ENCODE assay signal across 7 cellular contexts in the genomic region with DNA sequence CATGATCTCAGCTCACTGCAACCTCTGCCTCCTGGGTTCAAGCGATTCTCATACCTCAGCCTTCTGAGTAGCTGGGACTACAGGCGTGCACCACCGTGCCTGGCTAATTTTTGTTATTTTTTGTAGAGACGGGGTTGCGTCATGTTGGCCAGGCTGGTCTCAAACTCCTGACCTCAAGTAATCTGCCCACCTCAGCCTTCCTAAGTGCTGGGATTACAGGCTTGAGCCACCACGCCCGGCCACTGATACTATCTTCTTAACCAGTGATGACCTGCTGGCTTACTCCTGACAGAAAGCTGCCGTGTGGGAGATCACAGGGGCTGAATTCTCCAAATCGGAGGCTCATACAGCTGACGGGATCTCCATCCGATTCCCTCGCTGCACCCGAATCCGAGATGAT. TPM values are rescaled to one million over a fixed set of nuclear protein-coding genes. Genes with fewer than 3 reads are reported as not detected.
DNase-seq lines count a peak whose midpoint lies in the region; ATAC-seq, FAIRE-seq and TF ChIP-seq lines count a peak whose summit lies in the region.
"Not testable (repeated sequence)": the region's sequence is repeated elsewhere in the genome, so short reads cannot be mapped to it uniquely, and the experiment has no call there.

No MANE protein-coding gene starts in this region.

- H4K20me1 ChIP-seq in K562 (replicated peaks; ENCODE audit: control insufficient read depth, insufficient read depth, low read length): not testable (repeated sequence)

- not testable (repeated sequence) for TF ChIP-seq RAD21 in K562 (CRISPR knock-in tag; conservative IDR thresholded peaks at IDR 0.05 in 1 of 2, IDR thresholded peaks at IDR 0.05 in 1 of 2)

- TF ChIP-seq POLR2A in K562 (conservative IDR thresholded peaks at IDR 0.05); sigmoid colon (IDR thresholded peaks at IDR 0.05): not testable (repeated sequence)

- in situ Hi-C loops in K562 (cut with MboI): not testable (repeated sequence)

- 0 out of 4 replicates have a peak overlapping the region, but pooled peaks of 1 of the 2 experiments have one; percentile 51 for H3K9ac ChIP-seq in K562 (ENCODE audit: insufficient read depth in 1 of 2, low read depth in 2 of 2, low read length in 2 of 2)
- not testable (repeated sequence) for H3K9ac ChIP-seq in endodermal cell (ENCODE audit: extremely low read depth, low read length, poor library complexity, severe bottlenecking)

- FAIRE-seq in K562 (lab: Jason Lieb, UNC): not testable (repeated sequence)

- H3K4me2 ChIP-seq in K562 (ENCODE audit: insufficient read depth, low read length): not testable (repeated sequence)

- intact Hi-C loops in K562 (cut with micrococcal nuclease); sigmoid colon (cut with DNase I): not testable (repeated sequence)

- ATAC-seq in T-helper 17 cell: not testable (repeated sequence)
- peak; percentile 22 for ATAC-seq in K562

- H3K36me3 ChIP-seq in WERI-Rb-1 (peaks cover 58% of the 10 kb centered on the region), K562 (ENCODE audit: control insufficient read depth, insufficient read depth, low read length) (peaks cover 89% of the 10 kb centered on the region), endodermal cell (ENCODE audit: control insufficient read depth, insufficient read depth, low read length) (peaks cover 83% of the 10 kb centered on the region), sigmoid colon (peaks cover 0 to 55% (median 12%) of the 10 kb centered on the region in 4 donors)

- H3K79me2 ChIP-seq in K562 (ENCODE audit: control insufficient read depth, insufficient read depth, low read length): not testable (repeated sequence)

- CTCF ChIA-PET in K562 (lab: Yijun Ruan, JAX; ENCODE audit: low intra/inter-chr PET ratio): interaction anchor here (0.6 kb wide), 1 partner anchor 541 kb away, joined by 5 read pairs; no protein-coding TSS in a partner anchor

- H3K36me3 Mint-ChIP-seq in T-helper 17 cell (ENCODE audit: low read depth): not testable (repeated sequence)
- H3K36me3 Mint-ChIP-seq in endodermal cell (ENCODE audit: low read depth): peaks cover 84% of the 10 kb centered on the region

- H3K27ac Mint-ChIP-seq in T-helper 17 cell: peak overlapping the region; percentile 84
- H3K27ac Mint-ChIP-seq in endodermal cell: not testable (repeated sequence)

- H3K4me3 Mint-ChIP-seq in T-helper 17 cell: peak overlapping the region; percentile 19
- H3K4me3 Mint-ChIP-seq in endodermal cell: not testable (repeated sequence)

- not testable (repeated sequence) for H3K27me3 Mint-ChIP-seq in T-helper 17 cell; endodermal cell (ENCODE audit: insufficient read depth)

- H3K27ac ChIP-seq in WERI-Rb-1; K562 (ENCODE audit: extremely low read depth, low read depth, low read length); endodermal cell (ENCODE audit: low read depth, low read length): not testable (repeated sequence)
- peak overlapping the region; percentile 53 to 92 (median 82) for H3K27ac ChIP-seq in sigmoid colon
- peak overlapping the region; percentile 54 for H3K27ac ChIP-seq in temporal lobe (ENCODE audit: low read depth, low read length)

- not testable (repeated sequence) for DNase-seq in T-helper 17 cell, sigmoid colon
- DNase-seq in WERI-Rb-1: peak; percentile 65
- DNase-seq in K562 (ENCODE audit: extremely low read depth in 1 of 4, low spot score in 3 of 4): peak in 1 of 4 experiments; percentile 40
- peak; percentile 18 for DNase-seq in endodermal cell
- DNase-seq in islet precursor cell: peak; percentile 36

- H3K4me3 ChIP-seq in WERI-Rb-1 (ENCODE audit: low read depth, low read length); K562; endodermal cell (ENCODE audit: low read length); sigmoid colon: not testable (repeated sequence)

- WGBS in K562 (ENCODE audit: insufficient coverage, low coverage, missing lambda C conversion rate): 49% methylated on average over 14 of the region's 14 CpGs
- WGBS in endodermal cell (ENCODE audit: insufficient coverage in 1 of 2, insufficient read length in 1 of 2), 2 experiments: 93 to 94% methylated on average over 14 of the region's 14 CpGs
- WGBS in sigmoid colon, 2 donors: 94 to 96% methylated on average over 14 of the region's 14 CpGs

- TF ChIP-seq EP300 in K562 (IDR thresholded peaks at IDR 0.05; ENCODE audit: low read length); sigmoid colon (IDR thresholded peaks at IDR 0.05): not testable (repeated sequence)

- H3K4me1 ChIP-seq in K562 (replicated peaks in 1 of 2; ENCODE audit: control insufficient read depth in 2 of 2, insufficient read depth in 2 of 2, low read length in 2 of 2): peaks cover 3 to 11% of the 10 kb centered on the region in 2 experiments; a peak in 3 of 5 replicates
- H3K4me1 ChIP-seq in endodermal cell (ENCODE audit: control insufficient read depth, insufficient read depth, low read length): not testable (repeated sequence)
- H3K4me1 ChIP-seq in sigmoid colon: peaks cover 0 to 77% (median 63%) of the 10 kb centered on the region in 4 donors

- not testable (repeated sequence) for H3K9me3 Mint-ChIP-seq in endodermal cell

- H3K27me3 ChIP-seq in WERI-Rb-1 (ENCODE audit: insufficient read depth, low read depth, severe bottlenecking); K562 (ENCODE audit: control insufficient read depth in 2 of 2, insufficient read depth in 2 of 2, low read length in 2 of 2); endodermal cell (ENCODE audit: control insufficient read depth, insufficient read depth, low read length, poor library complexity, severe bottlenecking); sigmoid colon: not testable (repeated sequence)

- not testable (repeated sequence) for TF ChIP-seq CTCF in WERI-Rb-1 (IDR thresholded peaks at IDR 0.05; ENCODE audit: low read depth, low read length); K562 (IDR thresholded peaks at IDR 0.05 in 2 of 3, conservative IDR thresholded peaks at IDR 0.05 in 1 of 3; ENCODE audit: insufficient read depth in 2 of 3, low read depth in 1 of 3, low read length in 3 of 3); endodermal cell (conservative IDR thresholded peaks at IDR 0.05); sigmoid colon (IDR thresholded peaks at IDR 0.05)

- not testable (repeated sequence) for H3K9me3 ChIP-seq in T-helper 17 cell (ENCODE audit: control insufficient read depth, low read length, poor library complexity, severe bottlenecking); WERI-Rb-1 (ENCODE audit: severe bottlenecking); K562 (replicated peaks; ENCODE audit: control insufficient read depth, insufficient read depth, low read depth, low read length); endodermal cell (ENCODE audit: control insufficient read depth, low read length); sigmoid colon

- not testable (repeated sequence) for H3K9me1 ChIP-seq in K562 (ENCODE audit: control insufficient read depth, insufficient read depth, low read length)

- not testable (repeated sequence) for H3K4me1 Mint-ChIP-seq in T-helper 17 cell, endodermal cell

- BruUV-seq in K562 (replicated peaks; lab: Mats Ljungman, UMichigan): not testable (repeated sequence)

- H2AFZ ChIP-seq in K562 (ENCODE audit: low read depth, low read length): not testable (repeated sequence)

- POLR2A ChIA-PET in K562 (lab: Yijun Ruan, JAX): interaction anchor here (0.6 to 2.7 kb wide), 5 partner anchors 8 to 122 kb away, joined by 3 to 8 read pairs (median 4); a partner anchor contains a TSS

RNA-seq across cellular contexts. Expression of a gene that starts 20.7 kb away (rescaled TPM):
- total RNA-seq in T-helper 17 cell (10 to 100 TPM; 43.1 to 48.7 TPM), K562 (2014; rRNA removed) (64.1 and 75.0 TPM in 2 replicates), K562 (2014; rRNA removed; fragmentation: Illumina TruSeq; extraction: Trizol) (36.8 and 42.5 TPM in 2 replicates), K562 (2015; rRNA removed; fragmentation: Illumina TruSeq; extraction: Trizol) (33.4 and 38.4 TPM in 2 replicates), K562 (2021) (55.4 and 55.6 TPM in 2 replicates), endodermal cell (100 to 1,000 TPM; 110 to 130 TPM), sigmoid colon (10 to 100 TPM; 19.4 to 29.7 (median 22.7) TPM), temporal lobe (30.5 TPM)
- total RNA-seq in K562 (2011; cell fraction: chromatin; rRNA removed; ENCODE audit: low replicate concordance): 259 and 365 TPM in 2 replicates
- 160 and 166 TPM in 2 replicates for total RNA-seq in K562 (2011; cell fraction: nucleolus; rRNA removed)
- 160 and 180 TPM in 2 replicates for total RNA-seq in K562 (2011; cell fraction: nucleoplasm; rRNA removed)
- polyA plus RNA-seq in K562 (2011; rRNA removed) (50.6 and 68.2 TPM in 2 replicates), K562 (2014; fragmentation: Illumina TruSeq; extraction: Trizol) (40.3 and 43.0 TPM in 2 replicates), K562 (2014; fragmentation: Nextera tagmentation; extraction: Ambion mirVana) (10 to 100 TPM in 1 of 2 experiments, 1 to 10 TPM in 1; 7.6 to 21.5 TPM), K562 (2014; rRNA removed) (52.3 and 54.3 TPM in 2 replicates), sigmoid colon (10 to 100 TPM in 1 of 3 donors, 1 to 10 TPM in 2; 3.5 to 15.6 (median 4.2) TPM)
- 45.2 and 57.5 TPM in 2 replicates for polyA plus RNA-seq in K562 (2011; cell fraction: cytosol; rRNA removed)
- 127 and 136 TPM in 2 replicates for polyA plus RNA-seq in K562 (2011; cell fraction: nucleus; rRNA removed)
- 28.5 and 36.8 TPM in 2 replicates for polyA plus RNA-seq in K562 (2012)
- 87.1 and 136 TPM in 2 replicates for polyA minus RNA-seq in K562 (2011; rRNA and poly(A)+ RNA removed)
- polyA minus RNA-seq in K562 (2011; cell fraction: cytosol; rRNA and poly(A)+ RNA removed): 46.8 and 65.5 TPM in 2 replicates
- polyA minus RNA-seq in K562 (2011; cell fraction: nucleus; rRNA and poly(A)+ RNA removed): 72.2 and 106 TPM in 2 replicates
- 73.1 TPM for polyA plus RNA-seq in endodermal cell (2013, experiment 1 of 2)
- 55.9 TPM for polyA plus RNA-seq in endodermal cell (2013, experiment 2 of 2)

RNA-seq across cellular contexts. Expression of a gene that starts 39.6 kb away (rescaled TPM):
- 10 to 100 TPM; 28.0 to 33.3 TPM for total RNA-seq in T-helper 17 cell
- 16.9 and 33.8 TPM in 2 replicates for total RNA-seq in K562 (2011; cell fraction: chromatin; rRNA removed; ENCODE audit: low replicate concordance)
- total RNA-seq in K562 (2011; cell fraction: nucleolus; rRNA removed): 14.3 and 16.5 TPM in 2 replicates
- total RNA-seq in K562 (2011; cell fraction: nucleoplasm; rRNA removed): 17.1 and 22.1 TPM in 2 replicates
- total RNA-seq in K562 (2014; rRNA removed): 16.2 and 28.7 TPM in 2 replicates
- total RNA-seq in K562 (2014; rRNA removed; fragmentation: Illumina TruSeq; extraction: Trizol): 21.8 and 22.4 TPM in 2 replicates
- total RNA-seq in K562 (2015; rRNA removed; fragmentation: Illumina TruSeq; extraction: Trizol): 24.7 and 28.0 TPM in 2 replicates
- 17.2 and 21.7 TPM in 2 replicates for total RNA-seq in K562 (2021)
- 8.9 and 14.4 TPM in 2 replicates for polyA plus RNA-seq in K562 (2011; rRNA removed)
- polyA plus RNA-seq in K562 (2011; cell fraction: cytosol; rRNA removed): 4.6 and 5.0 TPM in 2 replicates
- polyA plus RNA-seq in K562 (2011; cell fraction: nucleus; rRNA removed): 9.5 and 11.2 TPM in 2 replicates
- polyA plus RNA-seq in K562 (2012): 10.2 and 13.3 TPM in 2 replicates
- polyA plus RNA-seq in K562 (2014; fragmentation: Illumina TruSeq; extraction: Trizol): 17.3 and 19.0 TPM in 2 replicates
- 10 to 100 TPM; 13.1 to 18.8 TPM for polyA plus RNA-seq in K562 (2014; fragmentation: Nextera tagmentation; extraction: Ambion mirVana)
- polyA plus RNA-seq in K562 (2014; rRNA removed): 25.4 and 27.1 TPM in 2 replicates
- 10.1 and 13.3 TPM in 2 replicates for polyA minus RNA-seq in K562 (2011; rRNA and poly(A)+ RNA removed)
- polyA minus RNA-seq in K562 (2011; cell fraction: cytosol; rRNA and poly(A)+ RNA removed): 2.8 and 3.7 TPM in 2 replicates
- polyA minus RNA-seq in K562 (2011; cell fraction: nucleus; rRNA and poly(A)+ RNA removed): 15.3 and 16.1 TPM in 2 replicates
- total RNA-seq in endodermal cell: 10 to 100 TPM; 18.5 to 23.3 TPM
- 12.4 TPM for polyA plus RNA-seq in endodermal cell (2013, experiment 1 of 2)
- 8.3 TPM for polyA plus RNA-seq in endodermal cell (2013, experiment 2 of 2)
- total RNA-seq in sigmoid colon: 10 to 100 TPM in 3 of 4 donors, 1 to 10 TPM in 1; 8.6 to 14.3 (median 12.8) TPM
- polyA plus RNA-seq in sigmoid colon: 10 to 100 TPM in 1 of 3 donors, 1 to 10 TPM in 2; 7.2 to 12.6 (median 8.3) TPM
- 17.2 TPM for total RNA-seq in temporal lobe

RNA-seq across cellular contexts. Expression of a gene that starts 39.7 kb away (rescaled TPM):
- total RNA-seq in T-helper 17 cell: 1 to 10 TPM; 3.5 to 5.1 TPM
- 0.62 and 3.4 TPM in 2 replicates for total RNA-seq in K562 (2011; cell fraction: chromatin; rRNA removed; ENCODE audit: low replicate concordance)
- 0.39 TPM in 1 of 2 replicates, not detected in the other for total RNA-seq in K562 (2011; cell fraction: nucleolus; rRNA removed)
- 0.46 and 0.59 TPM in 2 replicates for total RNA-seq in K562 (2011; cell fraction: nucleoplasm; rRNA removed)
- total RNA-seq in K562 (2014; rRNA removed): 0.27 TPM in 1 of 2 replicates, not detected in the other
- 0.89 and 0.91 TPM in 2 replicates for total RNA-seq in K562 (2014; rRNA removed; fragmentation: Illumina TruSeq; extraction: Trizol)
- total RNA-seq in K562 (2015; rRNA removed; fragmentation: Illumina TruSeq; extraction: Trizol): 0.53 and 0.58 TPM in 2 replicates
- total RNA-seq in K562 (2021): 0.36 and 0.51 TPM in 2 replicates
- 0.64 and 0.79 TPM in 2 replicates for polyA plus RNA-seq in K562 (2011; rRNA removed)
- 0.09 and 0.32 TPM in 2 replicates for polyA plus RNA-seq in K562 (2011; cell fraction: cytosol; rRNA removed)
- 0.27 and 0.56 TPM in 2 replicates for polyA plus RNA-seq in K562 (2011; cell fraction: nucleus; rRNA removed)
- 0.48 and 1.4 TPM in 2 replicates for polyA plus RNA-seq in K562 (2012)
- 0.34 and 0.48 TPM in 2 replicates for polyA plus RNA-seq in K562 (2014; fragmentation: Illumina TruSeq; extraction: Trizol)
- under 1 TPM; 0.25 to 0.83 TPM for polyA plus RNA-seq in K562 (2014; fragmentation: Nextera tagmentation; extraction: Ambion mirVana)
- 0.67 and 0.69 TPM in 2 replicates for polyA plus RNA-seq in K562 (2014; rRNA removed)
- polyA minus RNA-seq in K562 (2011; rRNA and poly(A)+ RNA removed): 0.18 and 1.0 TPM in 2 replicates
- not detected in 2 replicates for polyA minus RNA-seq in K562 (2011; cell fraction: cytosol; rRNA and poly(A)+ RNA removed)
- polyA minus RNA-seq in K562 (2011; cell fraction: nucleus; rRNA and poly(A)+ RNA removed): 0.40 and 0.44 TPM in 2 replicates
- total RNA-seq in endodermal cell: 1 to 10 TPM in 1 of 2 donors, under 1 TPM in 1; 0.88 to 2.8 TPM
- polyA plus RNA-seq in endodermal cell (2013, experiment 1 of 2): 2.4 TPM
- 1.9 TPM for polyA plus RNA-seq in endodermal cell (2013, experiment 2 of 2)
- 1 to 10 TPM; 3.3 to 4.3 (median 3.5) TPM for total RNA-seq in sigmoid colon
- 1 to 10 TPM in 1 of 3 donors, under 1 TPM in 2; 0.87 to 1.2 (median 0.92) TPM for polyA plus RNA-seq in sigmoid colon
- 1.7 TPM for total RNA-seq in temporal lobe
